In the genomic region with DNA sequence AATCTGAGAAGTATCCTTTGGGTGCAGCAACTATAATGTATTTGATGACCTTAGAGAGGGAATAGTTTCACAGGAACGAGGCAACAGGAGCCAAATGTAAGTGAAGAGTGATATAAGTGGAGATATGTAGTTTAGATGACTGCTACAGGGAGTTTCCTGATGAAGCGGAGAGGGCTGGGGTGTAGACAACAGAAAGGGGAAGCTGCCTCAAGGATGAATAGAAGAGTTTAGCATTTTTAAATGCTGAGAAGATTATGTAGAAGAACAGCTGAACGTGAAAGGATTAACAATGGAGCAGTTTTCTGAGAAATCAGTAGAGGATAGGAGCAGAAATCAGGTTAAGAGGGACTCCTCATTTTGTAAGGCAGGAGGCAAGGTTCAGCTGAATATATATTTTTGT, we compare ENCODE assay signal across 18 cellular contexts.
"Had no signal": no experiment of that assay in that cellular context is flagged by ENCODE, and none has a peak within 500 bp of the region (broad histone marks: within the 10 kb centered on the region; RNA-seq: fewer than 3 reads in every experiment).

No MANE protein-coding gene starts in this region.

- H3K27me3 Mint-ChIP-seq: activated CD8-positive, alpha-beta T cell treated with anti-CD3 and anti-CD28 coated beads for 36 hours; stimulated activated naive CD8-positive, alpha-beta T cell treated with anti-CD3 and anti-CD28 coated beads, Interleukin-15, amount 100 ng/mL, for 72 hours had no signal

- H3K9me3 Mint-ChIP-seq: activated CD8-positive, alpha-beta T cell treated with anti-CD3 and anti-CD28 coated beads for 36 hours; neural progenitor cell; stimulated activated naive CD8-positive, alpha-beta T cell treated with anti-CD3 and anti-CD28 coated beads, Interleukin-15, amount 100 ng/mL, for 72 hours had no signal

- H3K4me2 ChIP-seq: neural progenitor cell had no signal

- H3K4me3 ChIP-seq: body of pancreas, coronary artery, left ventricle myocardium inferior, neural progenitor cell, ovary, thoracic aorta had no signal

- H3K36me3 ChIP-seq: left ventricle myocardium inferior, neural progenitor cell, ovary, thoracic aorta had no signal

- H3K9ac ChIP-seq: neural progenitor cell had no signal

- DNase-seq: activated CD8-positive, alpha-beta memory T cell treated with anti-CD3 and anti-CD28 coated beads, Interleukin-2, amount 50 U/mL, for 4 hours; activated CD8-positive, alpha-beta T cell treated with anti-CD3 and anti-CD28 coated beads for 36 hours; activated naive CD4-positive, alpha-beta T cell; amniotic stem cell; body of pancreas; central memory CD4-positive, alpha-beta T cell; effector CD4-positive, alpha-beta T cell; foreskin keratinocyte; head of caudate nucleus; kidney; left ventricle myocardium inferior; mesendoderm; ovary; stimulated activated CD4-positive, alpha-beta T cell treated with anti-CD3 and anti-CD28 coated beads, Interleukin-2, amount 100 ng/mL, for 48 hours; stimulated activated naive CD8-positive, alpha-beta T cell treated with anti-CD3 and anti-CD28 coated beads, Interleukin-15, amount 100 ng/mL, for 72 hours had no signal

- H3K4me1 ChIP-seq: body of pancreas, foreskin keratinocyte had no signal

- H2AFZ ChIP-seq: neural progenitor cell had no signal

- H3K27ac ChIP-seq: body of pancreas, coronary artery, foreskin keratinocyte, left ventricle myocardium inferior, neural progenitor cell, ovary, thoracic aorta had no signal

- H3K4me3 Mint-ChIP-seq: activated CD8-positive, alpha-beta T cell treated with anti-CD3 and anti-CD28 coated beads for 36 hours; neural progenitor cell; stimulated activated naive CD8-positive, alpha-beta T cell treated with anti-CD3 and anti-CD28 coated beads, Interleukin-15, amount 100 ng/mL, for 72 hours had no signal

- H3K27ac Mint-ChIP-seq: activated CD8-positive, alpha-beta T cell treated with anti-CD3 and anti-CD28 coated beads for 36 hours; neural progenitor cell; stimulated activated naive CD8-positive, alpha-beta T cell treated with anti-CD3 and anti-CD28 coated beads, Interleukin-15, amount 100 ng/mL, for 72 hours had no signal

- ATAC-seq: activated CD8-positive, alpha-beta T cell treated with anti-CD3 and anti-CD28 coated beads for 36 hours; body of pancreas; foreskin keratinocyte; stimulated activated naive CD8-positive, alpha-beta T cell treated with anti-CD3 and anti-CD28 coated beads, Interleukin-15, amount 100 ng/mL, for 72 hours had no signal

- H3K9me3 ChIP-seq: body of pancreas, left ventricle myocardium inferior, ovary, thoracic aorta had no signal

- H3K27me3 ChIP-seq: body of pancreas, foreskin keratinocyte, neural progenitor cell, ovary had no signal
